ENCODE assay signal across 8 cellular contexts in genomic region chr19:18571564-18572344, GRCh38. TPM values are rescaled to one million over a fixed set of nuclear protein-coding genes. Genes with fewer than 3 reads are reported as not detected.
DNase-seq lines count a peak whose midpoint lies in the region; ATAC-seq and TF ChIP-seq lines count a peak whose summit lies in the region.

Gene UBA52, plus strand, starts transcription at chr19:18571857. Its CDS starts 1,444 bp downstream, at chr19:18573301.

- peaks cover 8% of the 10 kb centered on the region for H3K4me1 ChIP-seq in GM23338 (ENCODE audit: insufficient read depth)

- H3K9me2 ChIP-seq in GM23338 (ENCODE audit: insufficient read depth): no peaks in the 10 kb centered on the region

- peaks cover 12% of the 10 kb centered on the region for H3K4me1 Mint-ChIP-seq in GM23338
- H3K4me1 Mint-ChIP-seq in activated T-helper 17 cell treated with anti-CD3 and anti-CD28 coated beads, Interleukin-2, amount 50 U/mL, for 72 hours: peaks cover 14% of the 10 kb centered on the region
- peaks cover 19 to 26% of the 10 kb centered on the region in 2 donors for H3K4me1 Mint-ChIP-seq in natural killer cell

- peak within 1 kb of the TSS; percentile 28; the same call in 1 of the 2 replicates for H2AFZ ChIP-seq in GM23338

- no peaks in the 10 kb centered on the region for H3K9me3 Mint-ChIP-seq in GM23338
- H3K9me3 Mint-ChIP-seq in activated T-helper 17 cell treated with anti-CD3 and anti-CD28 coated beads, Interleukin-2, amount 50 U/mL, for 72 hours: no peaks in the 10 kb centered on the region
- no peaks in the 10 kb centered on the region for H3K9me3 Mint-ChIP-seq in natural killer cell

- peak within 1 kb of the TSS; percentile 100 for H3K4me2 ChIP-seq in GM23338

- intact Hi-C loops in natural killer cell (cut with micrococcal nuclease): loop anchor here (1.0 to 2.0 kb wide), 3 partner anchors 14 to 49 kb away; partner anchors contain the start of genes ELL, KXD1 and REX1BD

- no peaks in the 10 kb centered on the region for H3K27me3 ChIP-seq in GM23338 (ENCODE audit: insufficient read depth)

- CTCF ChIA-PET in RWPE1 (lab: Yijun Ruan, JAX): interaction anchor here (0.6 to 2.0 kb wide), 9 partner anchors 17 to 633 kb away, joined by 3 to 7 read pairs (median 4); partner anchors contain the start of genes RAB3A and REX1BD

- peak within 1 kb of the TSS; percentile 88 for H3K4me3 Mint-ChIP-seq in GM23338
- H3K4me3 Mint-ChIP-seq in activated T-helper 17 cell treated with anti-CD3 and anti-CD28 coated beads, Interleukin-2, amount 50 U/mL, for 72 hours: peak within 1 kb of the TSS; percentile 88
- peak within 1 kb of the TSS; percentile 98 for H3K4me3 Mint-ChIP-seq in natural killer cell

- no peak for TF ChIP-seq CTCF in GM23338 (conservative IDR thresholded peaks at IDR 0.05; ENCODE audit: low read depth in 2 of 2)
- TF ChIP-seq CTCF in LNCaP clone FGC (IDR thresholded peaks at IDR 0.05; ENCODE audit: control insufficient read depth, extremely low read depth, insufficient read depth): no peak
- TF ChIP-seq CTCF in RWPE1 (conservative IDR thresholded peaks at IDR 0.05; ENCODE audit: low read depth): no peak
- TF ChIP-seq CTCF in natural killer cell (IDR thresholded peaks at IDR 0.05): no peak

- peaks cover 84% of the 10 kb centered on the region for H3K36me3 Mint-ChIP-seq in GM23338 (ENCODE audit: low read depth)
- H3K36me3 Mint-ChIP-seq in activated T-helper 17 cell treated with anti-CD3 and anti-CD28 coated beads, Interleukin-2, amount 50 U/mL, for 72 hours (ENCODE audit: low read depth): peaks cover 93% of the 10 kb centered on the region
- H3K36me3 Mint-ChIP-seq in natural killer cell: no peaks in the 10 kb centered on the region

- H3K36me3 ChIP-seq in GM23338 (ENCODE audit: insufficient read depth): peaks cover 52% of the 10 kb centered on the region

- DNase-seq in Daoy (ENCODE audit: low read depth): peak; percentile 99
- DNase-seq in GM23338 (ENCODE audit: low spot score): peak; percentile 99
- peak; percentile 96 for DNase-seq in LNCaP clone FGC (ENCODE audit: low read depth)
- peak; percentile 91 for DNase-seq in RWPE1 (ENCODE audit: low spot score)
- peak; percentile 96 for DNase-seq in fibroblast of gingiva (ENCODE audit: low read depth)
- DNase-seq in natural killer cell: peak; percentile 99
- DNase-seq in stimulated activated naive CD4-positive, alpha-beta T cell treated with Interleukin-2 at 50 U/mL for 16 hours (lab: John Stamatoyannopoulos, UW): peak; percentile 97

- H3F3A ChIP-seq in GM23338 (replicated peaks; ENCODE audit: low read depth): peaks cover 43% of the 10 kb centered on the region

- H3K27ac ChIP-seq in GM23338 (ENCODE audit: low read depth) (peak within 1 kb of the TSS; percentile 80), RWPE1 (peak within 1 kb of the TSS; percentile 94)

- H3K27me3 Mint-ChIP-seq in GM23338 (ENCODE audit: insufficient read depth, low read depth, poor library complexity) (peaks cover 20% of the 10 kb centered on the region), natural killer cell (ENCODE audit: low read depth in 2 of 2) (no peaks in the 10 kb centered on the region)
- no peaks in the 10 kb centered on the region for H3K27me3 Mint-ChIP-seq in activated T-helper 17 cell treated with anti-CD3 and anti-CD28 coated beads, Interleukin-2, amount 50 U/mL, for 72 hours

- peaks cover 31% of the 10 kb centered on the region for H4K20me1 ChIP-seq in GM23338 (replicated peaks; ENCODE audit: insufficient read depth)

- ATAC-seq in GM23338 (peak; percentile 96), natural killer cell (peak; percentile 88 to 97 (median 91))
- peak; percentile 98 for ATAC-seq in activated T-helper 17 cell treated with anti-CD3 and anti-CD28 coated beads, Interleukin-2, amount 50 U/mL, for 72 hours (replicated peaks)

- peak within 1 kb of the TSS; percentile 65 for H3K27ac Mint-ChIP-seq in GM23338
- H3K27ac Mint-ChIP-seq in activated T-helper 17 cell treated with anti-CD3 and anti-CD28 coated beads, Interleukin-2, amount 50 U/mL, for 72 hours: peak within 1 kb of the TSS; percentile 86
- H3K27ac Mint-ChIP-seq in natural killer cell: peak within 1 kb of the TSS; percentile 95 to 100

- H3K79me2 ChIP-seq in GM23338 (replicated peaks; ENCODE audit: insufficient read depth): peaks cover 29% of the 10 kb centered on the region

- H3K4me3 ChIP-seq in GM23338 (peak within 1 kb of the TSS; percentile 99), LNCaP clone FGC (ENCODE audit: low read depth, low read length) (peak within 1 kb of the TSS; percentile 99)

- POLR2A ChIA-PET in RWPE1 (lab: Yijun Ruan, JAX; ENCODE audit: low non-redundant PET): interaction anchor here (0.6 to 1.5 kb wide), 5 partner anchors 13 to 106 kb away, joined by 3 to 12 read pairs (median 3); partner anchors contain the start of gene REX1BD

TF ChIP-seq in GM23338, 12 proteins besides CTCF, POLR2A, EP300 and RAD21 (continues in another document):
- TF ChIP-seq ZNF331 (CRISPR knock-in tag; IDR thresholded peaks at IDR 0.05; ENCODE audit: low read depth) (no peak), JUNB (IDR thresholded peaks at IDR 0.05; ENCODE audit: unreplicated experiment) (no peak), CREB1 (CRISPR knock-in tag; IDR thresholded peaks at IDR 0.05; ENCODE audit: low read depth) (peak; percentile 96), ZNF114 (CRISPR knock-in tag; IDR thresholded peaks at IDR 0.05) (no peak), ETS1 (IDR thresholded peaks at IDR 0.05) (peak; percentile 97), STAT1 (IDR thresholded peaks at IDR 0.05; ENCODE audit: unreplicated experiment) (no peak)

RNA-seq across cellular contexts. Expression of gene UBA52, which starts in this region (rescaled TPM):
- 1,164 and 1,229 TPM in 2 replicates for total RNA-seq in Daoy (2014; rRNA removed; shearing (Covaris generic))
- 627 and 649 TPM in 2 replicates for total RNA-seq in GM23338 (2014; rRNA removed; shearing (Covaris generic))
- polyA plus RNA-seq in GM23338 (2016; fragmentation: Nextera tagmentation; extraction: Ambion mirVana): 1,301 and 1,361 TPM in 2 replicates
- total RNA-seq in activated T-helper 17 cell treated with anti-CD3 and anti-CD28 coated beads, Interleukin-2, amount 50 U/mL, for 72 hours: 1,000 to 10,000 TPM; 1,569 to 1,681 TPM
- total RNA-seq in natural killer cell: 1,000 to 10,000 TPM; 1,016 to 1,271 (median 1,271) TPM

Comparison
In these comparisons a context has a peak if more than half of its experiments do, and no peak if none do; other contexts are left out.
1. Peak in every context shown above with its lines: DNase-seq, ATAC-seq, H3K4me3 ChIP-seq and H3K27ac ChIP-seq.